8 cellular contexts compared by ENCODE assay signal in the genomic region with DNA sequence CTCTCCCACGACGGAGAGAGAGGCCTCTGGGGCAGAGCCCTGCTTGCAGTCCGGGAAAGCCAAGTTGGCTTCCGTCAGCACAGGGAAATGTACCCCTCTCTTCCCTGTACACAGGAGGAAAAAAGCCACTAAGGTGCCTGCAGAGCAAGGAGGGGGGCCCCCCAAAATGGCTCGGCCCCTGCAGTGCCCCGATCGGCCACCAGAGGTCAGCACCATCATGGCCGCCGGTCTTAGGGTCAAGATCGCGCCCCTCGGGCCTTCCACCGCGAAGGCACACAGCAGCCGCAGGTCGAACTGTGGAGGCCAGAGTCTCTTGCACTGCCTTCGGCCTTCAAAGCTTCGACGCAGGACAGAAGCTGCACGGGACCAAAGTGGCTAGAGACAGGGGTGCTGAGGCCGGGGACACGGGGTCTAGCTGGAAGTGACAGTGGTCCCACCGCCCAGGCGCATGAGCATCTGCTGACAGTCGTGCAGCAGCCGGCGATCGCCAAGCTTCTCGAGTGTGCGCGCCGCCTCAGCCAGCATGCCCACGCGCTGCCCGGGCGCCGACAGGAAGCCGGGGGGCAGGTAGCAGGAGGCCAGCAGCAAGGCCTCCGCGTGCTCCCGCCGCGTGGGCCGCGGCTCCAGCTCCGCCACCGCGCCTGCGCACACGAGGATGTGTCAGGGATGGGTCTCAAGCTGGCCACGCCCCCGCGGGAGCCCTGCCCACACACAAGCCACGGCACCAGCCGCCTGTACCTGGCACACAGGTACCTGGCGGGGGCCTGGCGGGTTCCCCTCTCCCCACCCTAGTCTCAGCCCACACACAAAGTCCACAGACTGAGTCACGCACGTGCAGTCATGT. TPM values are rescaled to one million over a fixed set of nuclear protein-coding genes. Genes with fewer than 3 reads are reported as not detected.
DNase-seq lines count a peak whose midpoint lies in the region; TF ChIP-seq lines count a peak whose summit lies in the region.

No MANE protein-coding gene starts in this region.

- intact Hi-C loops in A673 (cut with micrococcal nuclease; ENCODE audit: unreplicated experiment) = loop anchor here (1.0 to 5.0 kb wide), 4 partner anchors 48 to 220 kb away; partner anchors contain the start of gene RAI1
- intact Hi-C loops in posterior cingulate gyrus (cut with DNase I) = loop anchor here (1.0 kb wide), 1 partner anchor 48 kb away; no protein-coding TSS in a partner anchor
- intact Hi-C loops in vagina (cut with DNase I) = loop anchor here (1.0 to 10.0 kb wide), 2 partner anchors 46 to 112 kb away; no protein-coding TSS in a partner anchor

- BruUV-seq in A673 (replicated peaks; lab: Mats Ljungman, UMichigan) = TSS peak; percentile 24

- DNase-seq in A673 (ENCODE audit: low spot score) (peak; percentile 76), SJCRH30 (peak; percentile 77 to 84), glomerular visceral epithelial cell (ENCODE audit: extremely low spot score) (peak; percentile 59), posterior cingulate gyrus (peak in 8 of 10 donors; percentile 62 to 95 (median 76)), vagina (ENCODE audit: extremely low spot score in 2 of 2) (no peak), cortex of kidney (lab: John Stamatoyannopoulos, UW) (no peak)
- peak; percentile 74 for DNase-seq in activated naive CD4-positive, alpha-beta T cell treated with Interleukin-2 at 50 U/mL for 16 hours

- peak overlapping the region; percentile 38 for H3K27ac ChIP-seq in A673 (ENCODE audit: low read depth, low read length, poor library complexity, severe bottlenecking)
- no peak overlapping the region for H3K27ac ChIP-seq in SJCRH30
- peak overlapping the region; percentile 78 for H3K27ac ChIP-seq in vagina

- H3K9me3 ChIP-seq in A673 (ENCODE audit: low read depth, low read length, poor library complexity, severe bottlenecking) (no peaks in the 10 kb centered on the region), SJCRH30 (replicated peaks) (no peaks in the 10 kb centered on the region), vagina (no peaks in the 10 kb centered on the region)

- POLR2A ChIA-PET in A673 (lab: Charles Lee; ENCODE audit: low non-redundant PET) = interaction anchor here (0.7 kb wide), 2 partner anchors 10 to 41 kb away, joined by 5 to 7 read pairs; no protein-coding TSS in a partner anchor

- H3K36me3 ChIP-seq in A673 (ENCODE audit: insufficient read depth, low read length, poor library complexity, severe bottlenecking) (peaks cover 73% of the 10 kb centered on the region), SJCRH30 (peaks cover 30% of the 10 kb centered on the region), vagina (peaks cover 0 to 42% of the 10 kb centered on the region in 2 donors)

- no peak overlapping the region for H3K4me3 ChIP-seq in A673 (ENCODE audit: low read depth, low read length, poor library complexity, severe bottlenecking)
- no peak overlapping the region for H3K4me3 ChIP-seq in SJCRH30
- H3K4me3 ChIP-seq in vagina = no peak overlapping the region

- CTCF ChIA-PET in A673 (lab: Charles Lee) = interaction anchor here (0.8 to 1.2 kb wide), 3 partner anchors 11 to 50 kb away, joined by 5 read pairs; no protein-coding TSS in a partner anchor

- TF ChIP-seq POLR2A in GM15510 (IDR thresholded peaks at IDR 0.05; ENCODE audit: borderline replicate concordance, extremely low read depth, insufficient read length) (peak; percentile 9), vagina (IDR thresholded peaks at IDR 0.05) (no peak)

- no peaks in the 10 kb centered on the region for H3K27me3 ChIP-seq in A673 (replicated peaks; ENCODE audit: insufficient read depth, low read depth, low read length, poor library complexity)
- no peaks in the 10 kb centered on the region for H3K27me3 ChIP-seq in SJCRH30
- H3K27me3 ChIP-seq in vagina = no peaks in the 10 kb centered on the region

- peak; percentile 96 for TF ChIP-seq CTCF in A673 (conservative IDR thresholded peaks at IDR 0.05; ENCODE audit: low read depth, low read length)
- peak; percentile 99 for TF ChIP-seq CTCF in vagina (IDR thresholded peaks at IDR 0.05)

- peaks cover 37% of the 10 kb centered on the region for H3K4me1 ChIP-seq in A673 (ENCODE audit: insufficient read depth, low read length, poor library complexity, severe bottlenecking)
- H3K4me1 ChIP-seq in SJCRH30 = peaks cover 28% of the 10 kb centered on the region
- H3K4me1 ChIP-seq in vagina = peaks cover 68% of the 10 kb centered on the region

RNA-seq across cellular contexts. Expression of gene SREBF1, which starts 24.4 kb away (rescaled TPM):
- 240 and 328 TPM in 2 replicates for total RNA-seq in A673 (2021)
- total RNA-seq in SJCRH30 (2014; rRNA removed; shearing (Covaris generic)) = 65.3 and 74.1 TPM in 2 replicates
- 84.0 TPM for total RNA-seq in vagina

Comparison
In these comparisons a context has a peak if more than half of its experiments do, and no peak if none do; other contexts are left out.
1. DNase-seq: peak in A673 (single experiment), SJCRH30 (2 of 2), activated naive CD4-positive, alpha-beta T cell treated with Interleukin-2 at 50 U/mL for 16 hours (single experiment), glomerular visceral epithelial cell (single experiment) and posterior cingulate gyrus (8 of 10); none in vagina (0 of 2) and cortex of kidney (single experiment).